Comparison of ENCODE assay signal across 9 cellular contexts in the genomic region with DNA sequence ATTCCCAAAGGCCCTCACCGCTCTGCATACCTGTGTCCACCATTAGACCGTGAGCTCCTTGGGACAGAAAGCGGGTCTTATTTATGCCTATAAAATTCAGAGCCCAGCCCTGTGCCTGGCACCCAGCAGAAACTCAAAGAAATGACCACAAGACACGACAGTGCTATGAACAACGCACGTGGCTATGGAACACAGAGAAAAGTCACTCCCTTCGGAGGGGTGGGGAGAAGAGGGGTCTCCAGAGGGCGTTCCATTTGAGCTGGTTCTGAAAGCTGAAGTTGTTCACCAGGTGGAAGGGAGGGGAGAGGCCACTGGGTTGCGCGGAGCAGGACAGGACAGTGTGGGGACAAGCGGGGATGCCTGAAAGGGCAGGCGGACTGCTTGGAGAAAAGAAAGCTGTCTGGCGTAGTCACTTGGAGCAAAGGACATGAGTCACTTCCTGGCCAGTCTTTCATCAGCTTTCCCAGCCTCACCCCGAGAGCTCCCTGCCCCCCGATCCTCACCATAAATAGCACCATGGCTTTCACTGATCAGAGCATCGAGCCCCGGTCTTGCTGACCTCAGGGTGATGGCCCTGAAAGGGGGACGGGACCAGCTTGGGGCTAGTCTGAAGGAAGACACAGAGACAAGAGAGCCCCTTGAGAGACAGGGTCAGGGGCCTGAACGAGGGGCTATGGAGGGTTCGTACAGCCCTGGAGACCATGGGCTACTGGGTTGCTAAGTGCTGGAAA. TPM values are rescaled to one million over a fixed set of nuclear protein-coding genes. Genes with fewer than 3 reads are reported as not detected.
DNase-seq lines count a peak whose midpoint lies in the region; ATAC-seq and TF ChIP-seq lines count a peak whose summit lies in the region.
"Had no signal": no experiment of that assay in that cellular context is flagged by ENCODE, and none has a peak within 500 bp of the region (broad histone marks: within the 10 kb centered on the region; RNA-seq: fewer than 3 reads in every experiment).

No MANE protein-coding gene starts in this region.

- no peaks in the 10 kb centered on the region for H3K27me3 ChIP-seq in A673 (replicated peaks; ENCODE audit: insufficient read depth, low read depth, low read length, poor library complexity)
- no peaks in the 10 kb centered on the region for H3K27me3 ChIP-seq in foreskin keratinocyte
- no peaks in the 10 kb centered on the region for H3K27me3 ChIP-seq in neutrophil

- ATAC-seq in foreskin keratinocyte (peak; percentile 65), HG02884 (IDR thresholded peaks at IDR 0.05; ENCODE audit: unreplicated experiment) (no peak)
- ATAC-seq: GM12878 had no signal

- BruUV-seq in A673 (replicated peaks; lab: Mats Ljungman, UMichigan), result no TSS peak

- DNase-seq in A673 (ENCODE audit: low spot score) (peak; percentile 41), HFFc6 (peak; percentile 96), foreskin keratinocyte (peak in 1 of 2 donors; percentile 65), NCI-H1092 treated with DMSO at 0.1 percent for 48 hours (lab: John Stamatoyannopoulos, UW) (no peak), NCI-H1048 (lab: John Stamatoyannopoulos, UW) (no peak)
- DNase-seq in activated CD4-positive, alpha-beta memory T cell treated with anti-CD3 and anti-CD28 coated beads, Interleukin-2, amount 10 ng/mL, durations not matched to agents 7 days and 5 days, result peak; percentile 26

- CTCF ChIA-PET in A673 (lab: Charles Lee), result interaction anchor here (3.1 kb wide), 1 partner anchor 9 kb away, joined by 22 read pairs; no protein-coding TSS in a partner anchor
- CTCF ChIA-PET in activated CD4-positive, alpha-beta memory T cell treated with anti-CD3 and anti-CD28 coated beads, Interleukin-2, amount 10 ng/mL, durations not matched to agents 7 days and 5 days (lab: Charles Lee), result interaction anchor here (0.9 to 1.8 kb wide), 4 partner anchors 9 to 72 kb away, joined by 3 to 14 read pairs (median 4); no protein-coding TSS in a partner anchor

- H3K9me3 ChIP-seq in A673 (ENCODE audit: low read depth, low read length, poor library complexity, severe bottlenecking) (no peaks in the 10 kb centered on the region), neutrophil (no peaks in the 10 kb centered on the region)

- no peak overlapping the region for H3K27ac ChIP-seq in A673 (ENCODE audit: low read depth, low read length, poor library complexity, severe bottlenecking)
- H3K27ac ChIP-seq in foreskin keratinocyte, result peak overlapping the region; percentile 90
- peak overlapping the region; percentile 79 for H3K27ac ChIP-seq in neutrophil

- TF ChIP-seq CTCF in A673 (conservative IDR thresholded peaks at IDR 0.05; ENCODE audit: low read depth, low read length), result no peak
- no peak for TF ChIP-seq CTCF in HFFc6 (IDR thresholded peaks at IDR 0.05)
- TF ChIP-seq CTCF in foreskin keratinocyte (conservative IDR thresholded peaks at IDR 0.05), result no peak
- TF ChIP-seq CTCF in neutrophil (IDR thresholded peaks at IDR 0.05), result no peak

- H3K36me3 ChIP-seq in A673 (ENCODE audit: insufficient read depth, low read length, poor library complexity, severe bottlenecking) (no peaks in the 10 kb centered on the region), neutrophil (peaks cover 93% of the 10 kb centered on the region)

- POLR2A ChIA-PET in A673 (lab: Charles Lee; ENCODE audit: low non-redundant PET), result interaction anchor here (0.6 to 0.7 kb wide), 2 partner anchors 8 to 276 kb away, joined by 3 read pairs; no protein-coding TSS in a partner anchor
- POLR2A ChIA-PET in activated CD4-positive, alpha-beta memory T cell treated with anti-CD3 and anti-CD28 coated beads, Interleukin-2, amount 10 ng/mL, durations not matched to agents 7 days and 5 days (lab: Charles Lee), result interaction anchor here (0.6 to 1.0 kb wide), 4 partner anchors 8 to 370 kb away, joined by 3 to 4 read pairs (median 4); no protein-coding TSS in a partner anchor

- peaks cover 5% of the 10 kb centered on the region for H3K4me1 ChIP-seq in A673 (ENCODE audit: insufficient read depth, low read length, poor library complexity, severe bottlenecking)
- peaks cover 25% of the 10 kb centered on the region for H3K4me1 ChIP-seq in foreskin keratinocyte
- peaks cover 21 to 23% of the 10 kb centered on the region in 2 experiments for H3K4me1 ChIP-seq in neutrophil (ENCODE audit: control insufficient read depth in 1 of 2, insufficient read depth in 1 of 2, low read depth in 1 of 2, low read length in 1 of 2)

- no peaks in the 10 kb centered on the region; the same call in 1 of the 2 replicates for H3K9me3 Mint-ChIP-seq in HFFc6
- H3K9me3 Mint-ChIP-seq in activated CD4-positive, alpha-beta memory T cell treated with anti-CD3 and anti-CD28 coated beads, Interleukin-2, amount 10 ng/mL, durations not matched to agents 7 days and 5 days, result no peaks in the 10 kb centered on the region

- intact Hi-C loops in A673 (cut with micrococcal nuclease; ENCODE audit: unreplicated experiment), result no loop called here

- H3K36me3 Mint-ChIP-seq in HFFc6 (ENCODE audit: low read depth), result peaks cover 24% of the 10 kb centered on the region
- H3K36me3 Mint-ChIP-seq in activated CD4-positive, alpha-beta memory T cell treated with anti-CD3 and anti-CD28 coated beads, Interleukin-2, amount 10 ng/mL, durations not matched to agents 7 days and 5 days (ENCODE audit: low read depth), result peaks cover 60% of the 10 kb centered on the region

- peak overlapping the region; percentile 86 for H3K4me3 Mint-ChIP-seq in HFFc6
- H3K4me3 Mint-ChIP-seq in activated CD4-positive, alpha-beta memory T cell treated with anti-CD3 and anti-CD28 coated beads, Interleukin-2, amount 10 ng/mL, durations not matched to agents 7 days and 5 days, result no peak overlapping the region

- peaks cover 38% of the 10 kb centered on the region for H3K4me1 Mint-ChIP-seq in HFFc6 (ENCODE audit: low read depth)
- H3K4me1 Mint-ChIP-seq in activated CD4-positive, alpha-beta memory T cell treated with anti-CD3 and anti-CD28 coated beads, Interleukin-2, amount 10 ng/mL, durations not matched to agents 7 days and 5 days, result peaks cover 64% of the 10 kb centered on the region

- peak overlapping the region; percentile 100 for H3K27ac Mint-ChIP-seq in HFFc6
- peak overlapping the region; percentile 78 for H3K27ac Mint-ChIP-seq in activated CD4-positive, alpha-beta memory T cell treated with anti-CD3 and anti-CD28 coated beads, Interleukin-2, amount 10 ng/mL, durations not matched to agents 7 days and 5 days

- H3K4me3 ChIP-seq in A673 (ENCODE audit: low read depth, low read length, poor library complexity, severe bottlenecking) (no peak overlapping the region), neutrophil (ENCODE audit: low read depth in 1 of 2, low read length in 1 of 2) (peak overlapping the region; percentile 33 to 47)
- H3K4me3 ChIP-seq: GM12878 had no signal

- peaks cover 4% of the 10 kb centered on the region; the same call in 1 of the 2 replicates for H3K27me3 Mint-ChIP-seq in HFFc6 (ENCODE audit: insufficient read depth)
- no peaks in the 10 kb centered on the region for H3K27me3 Mint-ChIP-seq in activated CD4-positive, alpha-beta memory T cell treated with anti-CD3 and anti-CD28 coated beads, Interleukin-2, amount 10 ng/mL, durations not matched to agents 7 days and 5 days

RNA-seq across cellular contexts. Expression of a gene that starts 28.5 kb away (rescaled TPM):
- total RNA-seq in A673 (2021) (31.5 and 37.7 TPM in 2 replicates), foreskin keratinocyte (51.1 and 63.5 TPM in 2 replicates)
- total RNA-seq in HFFc6 (2021; fragmentation: NEBNext Ultra II Directional; extraction: Animal tissue kit (Norgen Biotek cat#: 25700)), result 100 to 1,000 TPM; 116 to 134 (median 124) TPM
- total RNA-seq in activated CD4-positive, alpha-beta memory T cell treated with anti-CD3 and anti-CD28 coated beads, Interleukin-2, amount 10 ng/mL, durations not matched to agents 7 days and 5 days, result 10 to 100 TPM; 85.3 to 87.9 TPM
- 28.0 and 34.0 TPM in 2 replicates for polyA plus RNA-seq in foreskin keratinocyte

Comparison
In these comparisons a context has a peak if more than half of its experiments do, and no peak if none do; other contexts are left out.
1. DNase-seq: peak in A673 (single experiment), HFFc6 (single experiment) and activated CD4-positive, alpha-beta memory T cell treated with anti-CD3 and anti-CD28 coated beads, Interleukin-2, amount 10 ng/mL, durations not matched to agents 7 days and 5 days (single experiment); none in NCI-H1092 treated with DMSO at 0.1 percent for 48 hours (single experiment) and NCI-H1048 (single experiment).